In genomic region chr3:8416965-8417364, GRCh38 we compare ENCODE assay signal across 9 cellular contexts.
A peak's percentile ranks its signal among the peaks of the same experiment; 100 is the strongest.
DNase-seq lines count a peak whose midpoint lies in the region; ATAC-seq and TF ChIP-seq lines count a peak whose summit lies in the region.
"Had no signal": no experiment of that assay in that cellular context is flagged by ENCODE, and none has a peak within 500 bp of the region (broad histone marks: within the 10 kb centered on the region; RNA-seq: fewer than 3 reads in every experiment).

No MANE protein-coding gene starts in this region.

- POLR2A ChIA-PET in WTC11 (lab: Charles Lee), result interaction anchor here (0.7 kb wide), 1 partner anchor 22 kb away, joined by 4 read pairs; no protein-coding TSS in a partner anchor

- H2AFZ ChIP-seq in DND-41 (ENCODE audit: low read depth, low read length), result peak overlapping the region; percentile 47; the same call in 1 of the 2 replicates

- ATAC-seq in DND-41 (ENCODE audit: insufficient read depth, low read depth) (peak; percentile 57), HG02798 (IDR thresholded peaks at IDR 0.05; ENCODE audit: poor library complexity, unreplicated experiment) (peak; percentile 76), WTC11 (peak; percentile 81), lower lobe of right lung (peak; percentile 79 to 84), HG03521 (IDR thresholded peaks at IDR 0.05; ENCODE audit: unreplicated experiment) (no peak)

- H3K9me3 Mint-ChIP-seq in WTC11, result peaks cover 23% of the 10 kb centered on the region

- CTCF ChIA-PET in WTC11 (lab: Charles Lee), result interaction anchor here (0.6 to 2.5 kb wide), 39 partner anchors 9 to 1423 kb away, joined by 3 to 57 read pairs (median 4); no protein-coding TSS in a partner anchor

- 0 out of 2 replicates have a peak overlapping the region, but pooled peaks have one; percentile 20 for H3K4me2 ChIP-seq in DND-41 (ENCODE audit: insufficient read depth, low read length)

- H3K27me3 ChIP-seq in DND-41 (ENCODE audit: insufficient read depth, low read length, poor library complexity), result no peaks in the 10 kb centered on the region
- H3K27me3 ChIP-seq in lower lobe of right lung (ENCODE audit: low read depth), result no peaks in the 10 kb centered on the region

- in situ Hi-C loops in G401 (cut with HindIII; ENCODE audit: low sequenced_read_pairs), result no loop called here

- H3K36me3 ChIP-seq in DND-41 (ENCODE audit: insufficient read depth, low read length) (no peaks in the 10 kb centered on the region), lower lobe of right lung (no peaks in the 10 kb centered on the region)

- H3K27me3 Mint-ChIP-seq in WTC11 (ENCODE audit: low read depth), result no peaks in the 10 kb centered on the region

- no peaks in the 10 kb centered on the region for H4K20me1 ChIP-seq in DND-41 (ENCODE audit: insufficient read depth, low read length)

- DNase-seq in DND-41, result peak; percentile 53
- DNase-seq in WTC11 (ENCODE audit: low spot score), result peak; percentile 18
- DNase-seq in lower lobe of right lung, result peak; percentile 56
- no peak for DNase-seq in NCI-H1436 treated with DMSO at 0.1 percent for 48 hours (lab: John Stamatoyannopoulos, UW)
- DNase-seq in NCI-H1436 (lab: John Stamatoyannopoulos, UW), result no peak
- DNase-seq in G401 (ENCODE audit: low spot score), result no peak

- H3K4me1 Mint-ChIP-seq in WTC11, result 0 out of 2 replicates have a peak, but pooled peaks cover 4% of the 10 kb centered on the region

- no peaks in the 10 kb centered on the region for H3K9me3 ChIP-seq in DND-41 (ENCODE audit: insufficient read depth, low read length, severe bottlenecking)
- no peaks in the 10 kb centered on the region for H3K9me3 ChIP-seq in lower lobe of right lung

- H3K9ac ChIP-seq in DND-41 (ENCODE audit: low read depth, low read length), result no peak overlapping the region

- no peak overlapping the region for H3K4me3 ChIP-seq in DND-41 (ENCODE audit: low read depth in 1 of 2, low read length in 2 of 2)
- peak overlapping the region; percentile 22 for H3K4me3 ChIP-seq in lower lobe of right lung

- peaks cover 10% of the 10 kb centered on the region for H3K36me3 Mint-ChIP-seq in WTC11

- TF ChIP-seq CTCF in DND-41 (IDR thresholded peaks at IDR 0.05; ENCODE audit: borderline replicate concordance, extremely low read depth, low read length, poor library complexity, severe bottlenecking) (no peak), WTC11 (IDR thresholded peaks at IDR 0.05) (no peak), lower lobe of right lung (IDR thresholded peaks at IDR 0.05) (no peak)

- no peak overlapping the region for H3K27ac Mint-ChIP-seq in WTC11

- peaks cover 17% of the 10 kb centered on the region for H3K4me1 ChIP-seq in DND-41 (ENCODE audit: insufficient read depth, low read length)
- H3K4me1 ChIP-seq in lower lobe of right lung, result no peaks in the 10 kb centered on the region

- H3K27ac ChIP-seq in DND-41 (ENCODE audit: low read length), result peak overlapping the region; percentile 70
- no peak overlapping the region for H3K27ac ChIP-seq in lower lobe of right lung
- H3K27ac ChIP-seq: epithelial cell of prostate had no signal

- no peak overlapping the region for H3K4me3 Mint-ChIP-seq in WTC11

- intact Hi-C loops in lower lobe of right lung (cut with DNase I), result no loop called here

- no peaks in the 10 kb centered on the region for H3K79me2 ChIP-seq in DND-41 (ENCODE audit: insufficient read depth, low read length)

TF ChIP-seq in WTC11, 78 proteins besides CTCF, POLR2A, EP300 and RAD21:
- no peak for TF ChIP-seq ATF1 (CRISPR knock-in tag; IDR thresholded peaks at IDR 0.05)
- no peak for TF ChIP-seq ZNF121 (CRISPR knock-in tag; IDR thresholded peaks at IDR 0.05)
- TF ChIP-seq ATF6 (CRISPR knock-in tag; IDR thresholded peaks at IDR 0.05), result no peak
- no peak for TF ChIP-seq NFATC4 (CRISPR knock-in tag; IDR thresholded peaks at IDR 0.05)

Comparison
In these comparisons a context has a peak if more than half of its experiments do, and no peak if none do; other contexts are left out.
1. DNase-seq: peak in DND-41 (single experiment), WTC11 (single experiment) and lower lobe of right lung (single experiment); none in NCI-H1436 treated with DMSO at 0.1 percent for 48 hours (single experiment), NCI-H1436 (single experiment) and G401 (single experiment).